ENCODE assay signal across 12 cellular contexts in the genomic region with DNA sequence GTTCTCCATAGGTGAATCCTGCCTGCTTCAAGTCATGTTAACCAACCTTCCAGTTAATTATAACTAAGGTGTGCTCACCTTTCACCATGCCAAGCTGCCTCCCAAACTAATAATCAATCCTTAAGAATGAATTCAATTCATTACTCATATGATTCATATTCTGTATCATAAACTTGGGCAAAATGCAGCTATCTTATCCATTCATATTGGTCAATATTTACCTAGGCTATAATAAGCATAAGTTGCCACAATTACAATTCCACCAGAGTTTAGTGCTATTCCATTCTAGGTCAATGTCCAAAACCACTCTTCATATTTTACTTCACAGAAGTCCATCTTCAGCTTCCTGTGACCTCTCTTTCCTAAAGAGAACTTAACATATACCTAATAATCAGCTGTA. TPM values are rescaled to one million over a fixed set of nuclear protein-coding genes. Genes with fewer than 3 reads are reported as not detected.
DNase-seq lines count a peak whose midpoint lies in the region; ATAC-seq and TF ChIP-seq lines count a peak whose summit lies in the region.
"Had no signal": no experiment of that assay in that cellular context is flagged by ENCODE, and none has a peak within 500 bp of the region (broad histone marks: within the 10 kb centered on the region; RNA-seq: fewer than 3 reads in every experiment).

No MANE protein-coding gene starts in this region.

- H3K4me1 Mint-ChIP-seq in activated naive CD4-positive, alpha-beta T cell treated with anti-CD3 and anti-CD28 coated beads, Interleukin-2, amount 10 ng/mL, durations not matched to agents 7 days and 5 days = peaks cover 74% of the 10 kb centered on the region

- no peaks in the 10 kb centered on the region for H3K36me3 ChIP-seq in urinary bladder (ENCODE audit: insufficient read depth)

- CTCF ChIA-PET in activated naive CD4-positive, alpha-beta T cell treated with anti-CD3 and anti-CD28 coated beads, Interleukin-2, amount 10 ng/mL, durations not matched to agents 7 days and 5 days (lab: Charles Lee) = interaction anchor here (0.8 to 2.0 kb wide), 4 partner anchors 13 to 48 kb away, joined by 3 to 7 read pairs (median 4); a partner anchor contains a TSS

- no peaks in the 10 kb centered on the region for H3K27me3 Mint-ChIP-seq in activated naive CD4-positive, alpha-beta T cell treated with anti-CD3 and anti-CD28 coated beads, Interleukin-2, amount 10 ng/mL, durations not matched to agents 7 days and 5 days

- no peak for TF ChIP-seq CTCF in VCaP (conservative IDR thresholded peaks at IDR 0.05)

- peaks cover 34% of the 10 kb centered on the region for H3K36me3 Mint-ChIP-seq in activated naive CD4-positive, alpha-beta T cell treated with anti-CD3 and anti-CD28 coated beads, Interleukin-2, amount 10 ng/mL, durations not matched to agents 7 days and 5 days

- H3K27ac ChIP-seq in VCaP = peak overlapping the region; percentile 44
- peak overlapping the region; percentile 56 for H3K27ac ChIP-seq in urinary bladder (ENCODE audit: low read depth)

- peak overlapping the region; percentile 53 for H3K4me3 Mint-ChIP-seq in activated naive CD4-positive, alpha-beta T cell treated with anti-CD3 and anti-CD28 coated beads, Interleukin-2, amount 10 ng/mL, durations not matched to agents 7 days and 5 days
- H3K4me3 Mint-ChIP-seq: GM23338 had no signal

- no peak overlapping the region for H3K4me3 ChIP-seq in urinary bladder (ENCODE audit: low read depth, low read length)
- H3K4me3 ChIP-seq: GM23338 had no signal

- no peaks in the 10 kb centered on the region for H3K9me3 Mint-ChIP-seq in activated naive CD4-positive, alpha-beta T cell treated with anti-CD3 and anti-CD28 coated beads, Interleukin-2, amount 10 ng/mL, durations not matched to agents 7 days and 5 days
- H3K9me3 Mint-ChIP-seq: GM23338 had no signal

- H3K27ac Mint-ChIP-seq in activated naive CD4-positive, alpha-beta T cell treated with anti-CD3 and anti-CD28 coated beads, Interleukin-2, amount 10 ng/mL, durations not matched to agents 7 days and 5 days = peak overlapping the region; percentile 91

- intact Hi-C loops in left colon (cut with DNase I, micrococcal nuclease) = no loop called here

- ATAC-seq in left colon (peak; percentile 86), GM21381 (IDR thresholded peaks at IDR 0.05; ENCODE audit: unreplicated experiment) (no peak)
- ATAC-seq: GM23338, left lobe of liver, Panc1 had no signal

- no peak for DNase-seq in activated naive CD4-positive, alpha-beta T cell treated with anti-CD3 and anti-CD28 coated beads, Interleukin-2, amount 10 ng/mL, durations not matched to agents 7 days and 5 days
- no peak for DNase-seq in activated naive CD4-positive, alpha-beta T cell (lab: John Stamatoyannopoulos, UW)
- no peak for DNase-seq in left colon
- no peak for DNase-seq in NCI-H187 (lab: John Stamatoyannopoulos, UW)
- DNase-seq in NCI-H187 treated with DMSO at 0.1 percent for 48 hours (lab: John Stamatoyannopoulos, UW) = no peak
- DNase-seq: effector CD4-positive, alpha-beta T cell had no signal

- peaks cover 2% of the 10 kb centered on the region for H3K4me1 ChIP-seq in urinary bladder (ENCODE audit: insufficient read depth)

RNA-seq across cellular contexts. Expression of a gene that starts 13.4 kb away (rescaled TPM):
- total RNA-seq in left colon (100 to 1,000 TPM in 1 of 2 donors, 10 to 100 TPM in 1; 93.5 to 104 TPM), urinary bladder (83.9 TPM)
- polyA plus RNA-seq in urinary bladder = 57.4 TPM

RNA-seq across cellular contexts. Expression of a gene that starts 55.6 kb away (rescaled TPM):
- total RNA-seq in left colon (1 to 10 TPM; 7.1 to 7.5 TPM), urinary bladder (14.5 TPM)
- 14.5 TPM for polyA plus RNA-seq in urinary bladder
